28 cellular contexts compared by ENCODE assay signal in genomic region chr1:202016717-202017384, GRCh38. TPM values are rescaled to one million over a fixed set of nuclear protein-coding genes. Genes with fewer than 3 reads are reported as not detected.
DNase-seq lines count a peak whose midpoint lies in the region; ATAC-seq, FAIRE-seq and TF ChIP-seq lines count a peak whose summit lies in the region.
"Had no signal": no experiment of that assay in that cellular context is flagged by ENCODE, and none has a peak within 500 bp of the region (broad histone marks: within the 10 kb centered on the region; RNA-seq: fewer than 3 reads in every experiment).

No MANE protein-coding gene starts in this region.

- H3K27ac Mint-ChIP-seq in Caco-2 (ENCODE audit: unreplicated experiment) (peak overlapping the region; percentile 71), WTC11 (no peak overlapping the region; the same call in 1 of the 2 replicates)
- H3K27ac Mint-ChIP-seq: activated B cell treated with CpG ODN at 0.5 μM for 24 hours; activated CD4-positive, alpha-beta memory T cell treated with anti-CD3 and anti-CD28 coated beads for 36 hours; CD4-positive, CD25-positive, alpha-beta regulatory T cell; memory B cell; natural killer cell treated with Interleukin-12 subunit alpha and Interleukin-12 subunit beta and Interleukin-15 and Interleukin-18, amount 100 ng/mL, for 72 hours; stimulated activated effector memory CD8-positive, alpha-beta T cell treated with anti-CD3 and anti-CD28 coated beads, Interleukin-12 subunit alpha, Interleukin-12 subunit beta, amount 100 ng/mL, for 72 hours; T-helper 2 cell treated with Interferon-gamma antibody and Interleukin-4, amounts not matched to agents 5 μg/mL and 100 μg/mL, for 36 hours had no signal

- H3K36me3 Mint-ChIP-seq in Caco-2 (ENCODE audit: insufficient read depth, unreplicated experiment) (peaks cover 72% of the 10 kb centered on the region), WTC11 (peaks cover 11% of the 10 kb centered on the region)
- H3K36me3 Mint-ChIP-seq: activated CD4-positive, alpha-beta memory T cell treated with anti-CD3 and anti-CD28 coated beads for 36 hours; memory B cell; natural killer cell treated with Interleukin-12 subunit alpha and Interleukin-12 subunit beta and Interleukin-15 and Interleukin-18, amount 100 ng/mL, for 72 hours; stimulated activated effector memory CD8-positive, alpha-beta T cell treated with anti-CD3 and anti-CD28 coated beads, Interleukin-12 subunit alpha, Interleukin-12 subunit beta, amount 100 ng/mL, for 72 hours had no signal

- FAIRE-seq in kidney (lab: Jason Lieb, UNC), result no peak
- FAIRE-seq: colon, HTR-8/SVneo had no signal

- peak overlapping the region in 1 of 2 donors; percentile 9 for H3K27ac ChIP-seq in kidney (ENCODE audit: low read depth in 2 of 2, low read length in 2 of 2)
- H3K27ac ChIP-seq in prostate gland, result peak overlapping the region; percentile 87 to 91
- H3K27ac ChIP-seq: brain microvascular endothelial cell, testis had no signal

- H3K4me1 Mint-ChIP-seq in Caco-2 (ENCODE audit: low read depth, unreplicated experiment), result peaks cover 40% of the 10 kb centered on the region
- peaks cover 22% of the 10 kb centered on the region for H3K4me1 Mint-ChIP-seq in WTC11
- H3K4me1 Mint-ChIP-seq: activated B cell treated with CpG ODN at 0.5 μM for 24 hours; CD4-positive, CD25-positive, alpha-beta regulatory T cell; memory B cell had no signal

- POLR2A ChIA-PET in Caco-2 (lab: Charles Lee), result interaction anchor here (0.6 to 2.5 kb wide), 4 partner anchors 18 to 89 kb away, joined by 4 to 24 read pairs (median 12); no protein-coding TSS in a partner anchor
- POLR2A ChIA-PET in WTC11 (lab: Charles Lee), result interaction anchor here (0.9 kb wide), 1 partner anchor 68 kb away, joined by 3 read pairs; no protein-coding TSS in a partner anchor

- CTCF ChIA-PET in Caco-2 (lab: Charles Lee), result interaction anchor here (1.1 to 1.4 kb wide), 2 partner anchors 9 to 32 kb away, joined by 3 to 4 read pairs; no protein-coding TSS in a partner anchor
- CTCF ChIA-PET in WTC11 (lab: Charles Lee), result interaction anchor here (0.7 to 2.3 kb wide), 2 partner anchors 121 to 138 kb away, joined by 3 to 7 read pairs; no protein-coding TSS in a partner anchor

- no peaks in the 10 kb centered on the region for H3K27me3 Mint-ChIP-seq in Caco-2 (ENCODE audit: insufficient read depth, unreplicated experiment)
- H3K27me3 Mint-ChIP-seq in WTC11 (ENCODE audit: low read depth), result no peaks in the 10 kb centered on the region

- H3K27me3 ChIP-seq in Caco-2 (replicated peaks; ENCODE audit: control insufficient read depth, insufficient read depth, low read length), result no peaks in the 10 kb centered on the region
- no peaks in the 10 kb centered on the region for H3K27me3 ChIP-seq in prostate gland (replicated peaks; ENCODE audit: insufficient read depth)
- H3K27me3 ChIP-seq: brain microvascular endothelial cell, testis had no signal

- intact Hi-C loops in Caco-2 (cut with micrococcal nuclease; ENCODE audit: unreplicated experiment), result no loop called here
- intact Hi-C loops in kidney (cut with DNase I), result no loop called here
- intact Hi-C loops in prostate gland (cut with DNase I), result loop anchor here (10.0 kb wide), 1 partner anchor 98 kb away; no protein-coding TSS in a partner anchor

- H3K36me3 ChIP-seq in Caco-2 (ENCODE audit: control insufficient read depth, insufficient read depth, low read length), result peaks cover 18% of the 10 kb centered on the region
- peaks cover 7 to 24% of the 10 kb centered on the region in 2 donors for H3K36me3 ChIP-seq in kidney (ENCODE audit: control insufficient read depth in 1 of 2, insufficient read depth in 2 of 2, low read length in 2 of 2)
- no peaks in the 10 kb centered on the region for H3K36me3 ChIP-seq in prostate gland
- H3K36me3 ChIP-seq: brain microvascular endothelial cell had no signal

- H3K4me3 ChIP-seq in Caco-2 (ENCODE audit: low read depth, low read length) (no peak overlapping the region), kidney (ENCODE audit: low read length in 2 of 2) (no peak overlapping the region), prostate gland (no peak overlapping the region)
- H3K4me3 ChIP-seq: testis had no signal

- H3K4me3 Mint-ChIP-seq in Caco-2 (ENCODE audit: unreplicated experiment) (peak overlapping the region; percentile 65), WTC11 (no peak overlapping the region)
- H3K4me3 Mint-ChIP-seq: activated B cell treated with CpG ODN at 0.5 μM for 24 hours; activated CD4-positive, alpha-beta memory T cell treated with anti-CD3 and anti-CD28 coated beads for 36 hours; CD4-positive, CD25-positive, alpha-beta regulatory T cell; H9; memory B cell; natural killer cell treated with Interleukin-12 subunit alpha and Interleukin-12 subunit beta and Interleukin-15 and Interleukin-18, amount 100 ng/mL, for 72 hours; stimulated activated effector memory CD8-positive, alpha-beta T cell treated with anti-CD3 and anti-CD28 coated beads, Interleukin-12 subunit alpha, Interleukin-12 subunit beta, amount 100 ng/mL, for 72 hours; T-helper 2 cell treated with Interferon-gamma antibody and Interleukin-4, amounts not matched to agents 5 μg/mL and 100 μg/mL, for 36 hours had no signal

- TF ChIP-seq POLR2A in prostate gland (IDR thresholded peaks at IDR 0.05), result no peak

- no peak overlapping the region for H3K9ac ChIP-seq in kidney (ENCODE audit: low read length in 2 of 2)

- H3K9me3 ChIP-seq in Caco-2, result no peaks in the 10 kb centered on the region
- H3K9me3 ChIP-seq in kidney (ENCODE audit: control insufficient read depth in 1 of 2, low read length in 2 of 2), result no peaks in the 10 kb centered on the region
- no peaks in the 10 kb centered on the region for H3K9me3 ChIP-seq in prostate gland
- H3K9me3 ChIP-seq: testis had no signal

- H3K4me1 ChIP-seq in Caco-2 (peaks cover 61% of the 10 kb centered on the region), kidney (ENCODE audit: control insufficient read depth in 1 of 2, insufficient read depth in 1 of 2, low read depth in 1 of 2, low read length in 2 of 2) (peaks cover 5 to 15% of the 10 kb centered on the region in 2 donors), prostate gland (replicated peaks) (peaks cover 8% of the 10 kb centered on the region)
- H3K4me1 ChIP-seq: testis had no signal

- H3K9me3 Mint-ChIP-seq in Caco-2 (ENCODE audit: unreplicated experiment), result no peaks in the 10 kb centered on the region
- H3K9me3 Mint-ChIP-seq in WTC11, result no peaks in the 10 kb centered on the region
- H3K9me3 Mint-ChIP-seq: activated B cell treated with CpG ODN at 0.5 μM for 24 hours; activated CD4-positive, alpha-beta memory T cell treated with anti-CD3 and anti-CD28 coated beads for 36 hours; H9; memory B cell; natural killer cell treated with Interleukin-12 subunit alpha and Interleukin-12 subunit beta and Interleukin-15 and Interleukin-18, amount 100 ng/mL, for 72 hours; stimulated activated effector memory CD8-positive, alpha-beta T cell treated with anti-CD3 and anti-CD28 coated beads, Interleukin-12 subunit alpha, Interleukin-12 subunit beta, amount 100 ng/mL, for 72 hours; T-helper 2 cell treated with Interferon-gamma antibody and Interleukin-4, amounts not matched to agents 5 μg/mL and 100 μg/mL, for 36 hours had no signal

- no peak for ATAC-seq in WTC11
- no peak for ATAC-seq in HG03457 (IDR thresholded peaks at IDR 0.05; ENCODE audit: unreplicated experiment)
- ATAC-seq: natural killer cell treated with Interleukin-12 subunit alpha and Interleukin-12 subunit beta and Interleukin-15 and Interleukin-18, amount 100 ng/mL, for 72 hours; stimulated activated effector memory CD8-positive, alpha-beta T cell treated with anti-CD3 and anti-CD28 coated beads, Interleukin-12 subunit alpha, Interleukin-12 subunit beta, amount 100 ng/mL, for 72 hours had no signal

- no TSS peak for BruUV-seq in Caco-2 (replicated peaks; lab: Mats Ljungman, UMichigan)

- WGBS in prostate gland, result 85% methylated on average over 6 of the region's 6 CpGs

- DNase-seq in Caco-2, result no peak
- DNase-seq in NCI-H69 (lab: John Stamatoyannopoulos, UW), result peak; percentile 62
- DNase-seq in kidney, result peak; percentile 1
- DNase-seq in prostate gland (ENCODE audit: low spot score), result no peak
- DNase-seq in HK-2 (ENCODE audit: unreplicated experiment), result no peak
- DNase-seq in CD1c-positive myeloid dendritic cell (ENCODE audit: extremely low spot score), result no peak
- no peak for DNase-seq in WTC11 (ENCODE audit: low spot score)
- DNase-seq: activated B cell treated with CpG ODN at 0.5 μM for 24 hours; activated CD4-positive, alpha-beta memory T cell treated with anti-CD3 and anti-CD28 coated beads for 36 hours; activated gamma-delta T cell; brain microvascular endothelial cell; CD4-positive, CD25-positive, alpha-beta regulatory T cell; H9; Karpas-422; NCI-H1048; NCI-H1930; NCI-H446 treated with DMSO at 0.1 percent for 48 hours; NK-92 treated with Interleukin-12 subunit alpha and Interleukin-12 subunit beta, amount 100 ng/mL, for 24 hours; stimulated activated CD4-positive, alpha-beta T cell treated with anti-CD3 and anti-CD28 coated beads, Interleukin-2, amount 100 ng/mL, for 24 hours; testis had no signal

- TF ChIP-seq CTCF in Caco-2 (IDR thresholded peaks at IDR 0.05; ENCODE audit: insufficient read depth in 1 of 2, low read depth in 1 of 2, low read length in 1 of 2, severe bottlenecking in 1 of 2, unreplicated experiment in 1 of 2), result no peak
- no peak for TF ChIP-seq CTCF in kidney (IDR thresholded peaks at IDR 0.05; ENCODE audit: borderline replicate concordance, extremely low read depth, insufficient read depth)
- no peak for TF ChIP-seq CTCF in prostate gland (IDR thresholded peaks at IDR 0.05)
- TF ChIP-seq CTCF in WTC11 (IDR thresholded peaks at IDR 0.05), result no peak

TF ChIP-seq in WTC11, 78 proteins besides CTCF, POLR2A, EP300 and RAD21 (continues in another document):
- TF ChIP-seq ZNF423 (CRISPR knock-in tag; IDR thresholded peaks at IDR 0.05), result no peak

RNA-seq across cellular contexts. Expression of gene ELF3, which starts 6.5 kb away (rescaled TPM):
- total RNA-seq in Caco-2 (2022), result 116 and 126 TPM in 2 replicates
- total RNA-seq in kidney, result 400 TPM
- 81.8 TPM for polyA plus RNA-seq in kidney (ENCODE audit: insufficient read depth, low read depth, low replicate concordance)
- total RNA-seq in prostate gland, result 100 to 1,000 TPM in 1 of 2 donors, 10 to 100 TPM in 1; 74.4 to 191 TPM
- total RNA-seq in WTC11 (2021), result 13.7 to 15.0 TPM (median 14.4 TPM) in 3 replicates
- total RNA-seq: RPMI7951 had no signal
- polyA plus RNA-seq: CD4-positive, CD25-positive, alpha-beta regulatory T cell had no signal

RNA-seq across cellular contexts. Expression of gene RNPEP, which starts 34.4 kb away (rescaled TPM):
- total RNA-seq in Caco-2 (2022), result 75.9 and 83.0 TPM in 2 replicates
- total RNA-seq in kidney, result 54.6 TPM
- 48.7 TPM for polyA plus RNA-seq in kidney (ENCODE audit: insufficient read depth, low read depth, low replicate concordance)
- total RNA-seq in prostate gland, result 100 to 1,000 TPM in 1 of 2 donors, 10 to 100 TPM in 1; 70.4 to 104 TPM
- 57.4 to 61.6 TPM (median 59.2 TPM) in 3 replicates for total RNA-seq in WTC11 (2021)

Comparison
In these comparisons a context has a peak if more than half of its experiments do, and no peak if none do; other contexts are left out.
1. DNase-seq: peak in NCI-H69 (single experiment) and kidney (single experiment); none in Caco-2 (0 of 2), prostate gland (single experiment), HK-2 (single experiment), CD1c-positive myeloid dendritic cell (single experiment) and WTC11 (single experiment).